In genomic region chr13:110713981-110714797, GRCh38 we compare ENCODE assay signal across 8 cellular contexts. TPM values are rescaled to one million over a fixed set of nuclear protein-coding genes. Genes with fewer than 3 reads are reported as not detected.
A peak's percentile ranks its signal among the peaks of the same experiment; 100 is the strongest.
DNase-seq lines count a peak whose midpoint lies in the region; ATAC-seq and TF ChIP-seq lines count a peak whose summit lies in the region.

No MANE protein-coding gene starts in this region.

- H3K9me3 ChIP-seq in SJCRH30 (replicated peaks) (no peaks in the 10 kb centered on the region), cardiac muscle cell (ENCODE audit: low read depth) (no peaks in the 10 kb centered on the region)

- ATAC-seq in activated naive CD4-positive, alpha-beta T cell treated with anti-CD3 and anti-CD28 coated beads, Interleukin-2, amount 50 U/mL, for 72 hours, result no peak

- H3K27ac ChIP-seq in SJCRH30 (peak overlapping the region; percentile 49), cardiac muscle cell (peak overlapping the region; percentile 98)

- peak; percentile 77 for DNase-seq in NCI-H82 (lab: John Stamatoyannopoulos, UW)
- no peak for DNase-seq in NCI-H82 treated with DMSO at 0.1 percent for 48 hours (lab: John Stamatoyannopoulos, UW; ENCODE audit: unreplicated experiment)
- peak; percentile 41 to 47 for DNase-seq in SJCRH30
- peak; percentile 52 to 71 for DNase-seq in activated naive CD4-positive, alpha-beta T cell treated with anti-CD3 and anti-CD28 coated beads, Interleukin-2, amount 50 U/mL, for 72 hours (ENCODE audit: low spot score in 2 of 2)
- DNase-seq in cardiac muscle cell (ENCODE audit: low read depth in 1 of 2, low spot score in 1 of 2), result peak; percentile 58 to 70
- DNase-seq in posterior vena cava (ENCODE audit: low spot score), result peak; percentile 85
- DNase-seq in type B pancreatic cell (ENCODE audit: extremely low spot score, unreplicated experiment), result no peak
- no peak for DNase-seq in NCI-H1930 (lab: John Stamatoyannopoulos, UW)

- intact Hi-C loops in posterior vena cava (cut with DNase I), result loop anchor here in 1 of 2 donors (10.0 kb wide), 2 partner anchors 101 to 201 kb away; partner anchors contain the start of gene ANKRD10

- H3K4me1 Mint-ChIP-seq in type B pancreatic cell (ENCODE audit: unreplicated experiment), result peaks cover 15% of the 10 kb centered on the region

- H3K4me3 Mint-ChIP-seq in type B pancreatic cell, result peak overlapping the region; percentile 100

- H3K36me3 ChIP-seq in SJCRH30, result no peaks in the 10 kb centered on the region
- H3K36me3 ChIP-seq in cardiac muscle cell, result no peaks in the 10 kb centered on the region

- H3K36me3 Mint-ChIP-seq in activated naive CD4-positive, alpha-beta T cell treated with anti-CD3 and anti-CD28 coated beads, Interleukin-2, amount 50 U/mL, for 72 hours, result peaks cover 10 to 13% of the 10 kb centered on the region in 2 donors
- no peaks in the 10 kb centered on the region for H3K36me3 Mint-ChIP-seq in type B pancreatic cell

- H3K4me1 ChIP-seq in SJCRH30 (no peaks in the 10 kb centered on the region), cardiac muscle cell (ENCODE audit: low read depth) (peaks cover 13% of the 10 kb centered on the region)

- no peak for TF ChIP-seq CTCF in cardiac muscle cell (IDR thresholded peaks at IDR 0.05; ENCODE audit: low read depth, low read length)
- no peak for TF ChIP-seq CTCF in type B pancreatic cell (conservative IDR thresholded peaks at IDR 0.05)

- H3K27me3 ChIP-seq in SJCRH30 (no peaks in the 10 kb centered on the region), cardiac muscle cell (no peaks in the 10 kb centered on the region)

- H3K27me3 Mint-ChIP-seq in type B pancreatic cell, result peaks cover 7% of the 10 kb centered on the region

- peak overlapping the region; percentile 80 for H3K4me3 ChIP-seq in SJCRH30
- H3K4me3 ChIP-seq in cardiac muscle cell, result peak overlapping the region; percentile 72

- H3K27ac Mint-ChIP-seq in activated naive CD4-positive, alpha-beta T cell treated with anti-CD3 and anti-CD28 coated beads, Interleukin-2, amount 50 U/mL, for 72 hours, result peak overlapping the region; percentile 99 to 100
- peak overlapping the region; percentile 100 for H3K27ac Mint-ChIP-seq in type B pancreatic cell

- no peaks in the 10 kb centered on the region for H3K9me3 Mint-ChIP-seq in activated naive CD4-positive, alpha-beta T cell treated with anti-CD3 and anti-CD28 coated beads, Interleukin-2, amount 50 U/mL, for 72 hours
- H3K9me3 Mint-ChIP-seq in type B pancreatic cell, result no peaks in the 10 kb centered on the region

RNA-seq across cellular contexts. Expression of gene ING1, which starts 0.7 kb away (rescaled TPM):
- 11.8 and 12.2 TPM in 2 replicates for total RNA-seq in SJCRH30 (2014; rRNA removed; shearing (Covaris generic))
- total RNA-seq in activated naive CD4-positive, alpha-beta T cell treated with anti-CD3 and anti-CD28 coated beads, Interleukin-2, amount 50 U/mL, for 72 hours, result 10 to 100 TPM; 19.6 to 26.7 TPM
- 24.2 and 28.6 TPM in 2 replicates for total RNA-seq in cardiac muscle cell
- 16.5 and 22.2 TPM in 2 replicates for polyA plus RNA-seq in cardiac muscle cell
- 1 to 10 TPM; 7.0 to 9.5 TPM for total RNA-seq in posterior vena cava
- total RNA-seq in type B pancreatic cell (ENCODE audit: low replicate concordance), result 17.8 and 18.0 TPM in 2 replicates

RNA-seq across cellular contexts. Expression of gene CARS2, which starts 8.3 kb away (rescaled TPM):
- total RNA-seq in SJCRH30 (2014; rRNA removed; shearing (Covaris generic)), result 31.2 TPM in 2 replicates
- 10 to 100 TPM; 36.1 to 71.8 TPM for total RNA-seq in activated naive CD4-positive, alpha-beta T cell treated with anti-CD3 and anti-CD28 coated beads, Interleukin-2, amount 50 U/mL, for 72 hours
- total RNA-seq in cardiac muscle cell (58.2 and 93.5 TPM in 2 replicates), posterior vena cava (10 to 100 TPM; 43.7 to 46.9 TPM), type B pancreatic cell (ENCODE audit: low replicate concordance) (62.0 and 73.4 TPM in 2 replicates)
- 61.7 and 94.6 TPM in 2 replicates for polyA plus RNA-seq in cardiac muscle cell

Comparison
In these comparisons a context has a peak if more than half of its experiments do, and no peak if none do; other contexts are left out.
1. DNase-seq: peak in NCI-H82 (single experiment), SJCRH30 (2 of 2), activated naive CD4-positive, alpha-beta T cell treated with anti-CD3 and anti-CD28 coated beads, Interleukin-2, amount 50 U/mL, for 72 hours (2 of 2), cardiac muscle cell (2 of 2) and posterior vena cava (single experiment); none in NCI-H82 treated with DMSO at 0.1 percent for 48 hours (single experiment), type B pancreatic cell (single experiment) and NCI-H1930 (0 of 2).